In the genomic region with DNA sequence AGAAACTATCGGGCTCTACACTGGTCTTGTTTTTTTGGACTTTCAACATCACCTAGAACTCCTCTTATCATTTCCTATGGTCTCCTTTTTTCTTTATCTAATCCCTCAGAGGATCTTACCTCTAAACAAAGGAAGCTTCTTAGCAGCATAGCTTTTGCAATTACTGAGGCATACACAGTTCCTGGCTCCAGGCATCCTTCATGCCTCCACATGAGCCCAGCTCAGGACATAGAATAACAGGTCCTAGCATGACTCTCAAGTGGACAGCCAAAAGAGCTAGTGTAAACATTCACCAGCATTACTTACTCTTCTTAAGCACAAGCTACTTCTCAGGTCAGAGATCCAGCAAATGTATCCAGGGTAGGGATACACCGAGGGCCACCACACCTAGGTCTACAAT, we compare ENCODE assay signal across 15 cellular contexts. TPM values are rescaled to one million over a fixed set of nuclear protein-coding genes. Genes with fewer than 3 reads are reported as not detected.
"Had no signal": no experiment of that assay in that cellular context is flagged by ENCODE, and none has a peak within 500 bp of the region (broad histone marks: within the 10 kb centered on the region; RNA-seq: fewer than 3 reads in every experiment).

No MANE protein-coding gene starts in this region.

- H3K4me3 ChIP-seq: colonic mucosa, esophagus muscularis mucosa, right atrium auricular region, sigmoid colon, skin epidermis, suprapubic skin, thyroid gland had no signal

- H3K4me1 ChIP-seq: colonic mucosa, esophagus muscularis mucosa, right atrium auricular region, sigmoid colon, suprapubic skin, thyroid gland had no signal

- H3K27ac ChIP-seq: colonic mucosa, esophagus muscularis mucosa, right atrium auricular region, sigmoid colon, skin epidermis, suprapubic skin, thyroid gland had no signal

- H3K36me3 ChIP-seq: colonic mucosa, esophagus muscularis mucosa, right atrium auricular region, sigmoid colon, suprapubic skin, thyroid gland had no signal

- ATAC-seq: left colon; natural killer cell; stimulated activated naive CD8-positive, alpha-beta T cell treated with anti-CD3 and anti-CD28 coated beads, Interleukin-15, Interleukin-2, amounts not matched to agents 100 U/mL and 50 U/mL, for 24 hours had no signal

- DNase-seq: colonic mucosa; dermis blood vessel endothelial cell; immature natural killer cell; left colon; natural killer cell; posterior cingulate gyrus; sigmoid colon; stimulated activated naive CD8-positive, alpha-beta T cell treated with anti-CD3 and anti-CD28 coated beads, Interleukin-15, Interleukin-2, amounts not matched to agents 100 U/mL and 50 U/mL, for 24 hours; thyroid gland had no signal

- H3K9me3 ChIP-seq: colonic mucosa, esophagus muscularis mucosa, right atrium auricular region, sigmoid colon, suprapubic skin, thyroid gland had no signal

- FAIRE-seq: endothelial cell of umbilical vein, urothelium cell line had no signal

- H3K27me3 ChIP-seq: colonic mucosa, esophagus muscularis mucosa, right atrium auricular region, sigmoid colon, suprapubic skin, thyroid gland had no signal

RNA-seq across cellular contexts. Expression of gene CFAP300, which starts 17.1 kb away (rescaled TPM):
- total RNA-seq: dermis blood vessel endothelial cell, endothelial cell of umbilical vein, natural killer cell had no signal
- polyA plus RNA-seq: immature natural killer cell had no signal

RNA-seq across cellular contexts. Expression of gene YAP1, which starts 45.9 kb away (rescaled TPM):
- total RNA-seq: natural killer cell had no signal
- polyA plus RNA-seq: immature natural killer cell had no signal
